7 cellular contexts compared by ENCODE assay signal in genomic region chr22:38826386-38826785, GRCh38.
"Had no signal": no experiment of that assay in that cellular context is flagged by ENCODE, and none has a peak within 500 bp of the region (broad histone marks: within the 10 kb centered on the region; RNA-seq: fewer than 3 reads in every experiment).

No MANE protein-coding gene starts in this region.

- H3K4me3 ChIP-seq: GM23338, HAP-1 had no signal

- H3K4me1 Mint-ChIP-seq: GM23338 had no signal

- H3K9me3 ChIP-seq: HAP-1 had no signal

- H3K27ac ChIP-seq: HL-60 had no signal

- DNase-seq: H7, KBM-7 had no signal

- H3K4me2 ChIP-seq: GM23338 had no signal

- H3K9me3 Mint-ChIP-seq: GM23338, IgD-negative memory B cell had no signal

- H3K36me3 Mint-ChIP-seq: IgD-negative memory B cell had no signal

- H3K27ac Mint-ChIP-seq: GM23338 had no signal

- H3K4me1 ChIP-seq: HAP-1 had no signal

- H3K36me3 ChIP-seq: HAP-1 had no signal

- H2AFZ ChIP-seq: GM23338 had no signal

- H3K4me3 Mint-ChIP-seq: GM23338, IgD-negative memory B cell had no signal

- FAIRE-seq: HepG2 had no signal
